In the genomic region with DNA sequence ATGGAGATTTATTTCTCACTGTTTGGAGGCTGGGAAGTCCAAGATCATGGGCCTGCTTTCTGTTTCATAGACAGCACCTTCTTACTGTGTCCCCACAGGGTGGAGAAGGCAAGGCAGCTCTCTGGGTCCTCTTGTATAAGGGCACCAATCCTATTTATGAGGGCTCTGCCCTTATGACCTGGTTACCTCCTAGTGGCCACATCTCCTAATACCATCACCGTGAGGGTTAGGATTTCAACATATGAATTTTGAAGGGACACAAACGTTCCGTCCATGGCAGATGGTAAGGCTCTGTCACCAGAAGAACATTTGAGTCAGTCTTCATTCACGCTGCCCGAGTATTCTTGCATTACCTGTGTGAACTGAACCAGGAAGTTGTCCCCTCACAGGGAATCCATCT, we compare ENCODE assay signal across 32 cellular contexts. TPM values are rescaled to one million over a fixed set of nuclear protein-coding genes. Genes with fewer than 3 reads are reported as not detected.
DNase-seq lines count a peak whose midpoint lies in the region; FAIRE-seq and TF ChIP-seq lines count a peak whose summit lies in the region.
"Had no signal": no experiment of that assay in that cellular context is flagged by ENCODE, and none has a peak within 500 bp of the region (broad histone marks: within the 10 kb centered on the region; RNA-seq: fewer than 3 reads in every experiment).

No MANE protein-coding gene starts in this region.

- H3K27ac Mint-ChIP-seq in IgD-negative memory B cell (peak overlapping the region in 1 of 3 donors; percentile 0), endodermal cell (peak overlapping the region; percentile 79)
- H3K27ac Mint-ChIP-seq: activated CD8-positive, alpha-beta T cell treated with anti-CD3 and anti-CD28 coated beads for 36 hours; activated T-cell treated with anti-CD3 and anti-CD28 coated beads, Interleukin-2, amount 50 U/mL, for 24 hours; mesothelial cell of epicardium; naive thymus-derived CD8-positive, alpha-beta T cell had no signal

- H3K27me3 Mint-ChIP-seq in IgD-negative memory B cell (no peaks in the 10 kb centered on the region), endodermal cell (ENCODE audit: insufficient read depth) (no peaks in the 10 kb centered on the region)

- no peaks in the 10 kb centered on the region for H3K9me3 Mint-ChIP-seq in IgD-negative memory B cell
- no peaks in the 10 kb centered on the region for H3K9me3 Mint-ChIP-seq in endodermal cell
- H3K9me3 Mint-ChIP-seq: activated CD8-positive, alpha-beta T cell treated with anti-CD3 and anti-CD28 coated beads for 36 hours; activated T-cell treated with anti-CD3 and anti-CD28 coated beads, Interleukin-2, amount 50 U/mL, for 24 hours; mesothelial cell of epicardium; naive thymus-derived CD8-positive, alpha-beta T cell; stimulated activated naive CD8-positive, alpha-beta T cell treated with anti-CD3 and anti-CD28 coated beads, Interleukin-15, amount 100 ng/mL, for 72 hours had no signal

- H3K36me3 Mint-ChIP-seq in IgD-negative memory B cell (peaks cover 2% of the 10 kb centered on the region), endodermal cell (ENCODE audit: low read depth) (no peaks in the 10 kb centered on the region)
- H3K36me3 Mint-ChIP-seq: mesothelial cell of epicardium; naive thymus-derived CD8-positive, alpha-beta T cell had no signal

- intact Hi-C loops in left ventricle myocardium inferior (cut with micrococcal nuclease): no loop called here

- 74 to 78% methylated on average over 5 of the region's 5 CpGs for WGBS in endodermal cell (ENCODE audit: insufficient coverage in 1 of 2, insufficient read length in 1 of 2), 2 experiments

- H3K4me1 Mint-ChIP-seq in IgD-negative memory B cell: peaks cover 25 to 39% (median 38%) of the 10 kb centered on the region in 3 donors
- peaks cover 14% of the 10 kb centered on the region for H3K4me1 Mint-ChIP-seq in endodermal cell

- DNase-seq in cardiac muscle cell (ENCODE audit: low read depth in 1 of 2, low spot score in 1 of 2) (no peak), left ventricle myocardium inferior (no peak), endodermal cell (peak; percentile 37), G401 (ENCODE audit: low spot score) (no peak), NCI-H1417 (lab: John Stamatoyannopoulos, UW) (no peak), urothelium cell line (ENCODE audit: low spot score) (no peak), inferior parietal cortex (ENCODE audit: extremely low spot score) (no peak)
- DNase-seq: activated CD8-positive, alpha-beta T cell treated with anti-CD3 and anti-CD28 coated beads for 36 hours; activated naive CD4-positive, alpha-beta T cell treated with anti-CD3 and anti-CD28 coated beads, Interleukin-2, amount 50 U/mL, for 16 hours; activated T-cell treated with anti-CD3 and anti-CD28 coated beads, Interleukin-2, amount 50 U/mL, for 24 hours; aorta; BE2C; Calu3; caudate nucleus; dermis blood vessel endothelial cell; GM23248; heart left ventricle; KBM-7; left cardiac atrium; naive thymus-derived CD8-positive, alpha-beta T cell; NCI-H187; NCI-H774; OCI-M1; ovary; Right ventricle myocardium superior; stimulated activated naive CD8-positive, alpha-beta T cell treated with anti-CD3 and anti-CD28 coated beads, Interleukin-15, amount 100 ng/mL, for 72 hours; SW 1271 had no signal

- in situ Hi-C loops in G401 (cut with HindIII; ENCODE audit: low sequenced_read_pairs): no loop called here

- H3K36me3 ChIP-seq in cardiac muscle cell (no peaks in the 10 kb centered on the region), left ventricle myocardium inferior (no peaks in the 10 kb centered on the region), endodermal cell (ENCODE audit: control insufficient read depth, insufficient read depth, low read length) (no peaks in the 10 kb centered on the region)
- H3K36me3 ChIP-seq: BE2C, heart left ventricle, ovary, tibial artery had no signal

- H3K27ac ChIP-seq in cardiac muscle cell (peak overlapping the region; percentile 34), left ventricle myocardium inferior (replicated peaks) (no peak overlapping the region), endodermal cell (ENCODE audit: low read depth, low read length) (no peak overlapping the region)
- H3K27ac ChIP-seq: GM23248, heart left ventricle, ovary, tibial artery had no signal

- peak overlapping the region in 3 of 4 donors; percentile 46 to 72 (median 68) for H3K4me3 Mint-ChIP-seq in IgD-negative memory B cell
- H3K4me3 Mint-ChIP-seq in endodermal cell: no peak overlapping the region
- H3K4me3 Mint-ChIP-seq: activated CD8-positive, alpha-beta T cell treated with anti-CD3 and anti-CD28 coated beads for 36 hours; activated T-cell treated with anti-CD3 and anti-CD28 coated beads, Interleukin-2, amount 50 U/mL, for 24 hours; mesothelial cell of epicardium; naive thymus-derived CD8-positive, alpha-beta T cell; stimulated activated naive CD8-positive, alpha-beta T cell treated with anti-CD3 and anti-CD28 coated beads, Interleukin-15, amount 100 ng/mL, for 72 hours had no signal

- H3K4me3 ChIP-seq in cardiac muscle cell (no peak overlapping the region), left ventricle myocardium inferior (no peak overlapping the region), endodermal cell (ENCODE audit: low read length) (no peak overlapping the region)
- H3K4me3 ChIP-seq: GM23248, heart left ventricle, ovary, tibial artery had no signal

- FAIRE-seq in urothelium cell line (lab: Jason Lieb, UNC): no peak
- FAIRE-seq: A204.1, endothelial cell of umbilical vein had no signal

- H3K9me3 ChIP-seq in cardiac muscle cell (ENCODE audit: low read depth) (no peaks in the 10 kb centered on the region), left ventricle myocardium inferior (replicated peaks) (no peaks in the 10 kb centered on the region), endodermal cell (ENCODE audit: control insufficient read depth, low read length) (no peaks in the 10 kb centered on the region)
- H3K9me3 ChIP-seq: BE2C, heart left ventricle, ovary, tibial artery had no signal

- TF ChIP-seq CTCF in cardiac muscle cell (IDR thresholded peaks at IDR 0.05; ENCODE audit: low read depth, low read length) (no peak), left ventricle myocardium inferior (IDR thresholded peaks at IDR 0.05; ENCODE audit: borderline replicate concordance) (no peak), endodermal cell (conservative IDR thresholded peaks at IDR 0.05) (peak; percentile 54)

- no peak overlapping the region for H3K9ac ChIP-seq in endodermal cell (ENCODE audit: extremely low read depth, low read length, poor library complexity, severe bottlenecking)
- H3K9ac ChIP-seq: GM23248 had no signal

- H3K27me3 ChIP-seq in cardiac muscle cell (no peaks in the 10 kb centered on the region), left ventricle myocardium inferior (ENCODE audit: low read depth) (no peaks in the 10 kb centered on the region), endodermal cell (ENCODE audit: control insufficient read depth, insufficient read depth, low read length, poor library complexity, severe bottlenecking) (no peaks in the 10 kb centered on the region)
- H3K27me3 ChIP-seq: BE2C, heart left ventricle, ovary, tibial artery had no signal

- H3K4me1 ChIP-seq in cardiac muscle cell (ENCODE audit: low read depth) (peaks cover 17% of the 10 kb centered on the region), left ventricle myocardium inferior (peaks cover 17% of the 10 kb centered on the region), endodermal cell (ENCODE audit: control insufficient read depth, insufficient read depth, low read length) (no peaks in the 10 kb centered on the region)

RNA-seq across cellular contexts. Expression of a gene that starts 48.4 kb away (rescaled TPM):
- 6.4 and 14.8 TPM in 2 replicates for total RNA-seq in cardiac muscle cell
- 5.7 and 11.8 TPM in 2 replicates for polyA plus RNA-seq in cardiac muscle cell
- 15.2 TPM for total RNA-seq in left ventricle myocardium inferior
- 1.5 TPM for polyA plus RNA-seq in IgD-negative memory B cell
- 10 to 100 TPM; 21.9 to 37.2 TPM for total RNA-seq in endodermal cell
- 2.1 TPM for polyA plus RNA-seq in endodermal cell (2013, experiment 1 of 2)
- 1.8 TPM for polyA plus RNA-seq in endodermal cell (2013, experiment 2 of 2)
- total RNA-seq in G401 (2014; rRNA removed; shearing (Covaris generic)): 5.0 and 7.4 TPM in 2 replicates
